Comparison of ENCODE assay signal across 22 cellular contexts in genomic region chr2:116132833-116133232, GRCh38.
DNase-seq lines count a peak whose midpoint lies in the region; ATAC-seq and TF ChIP-seq lines count a peak whose summit lies in the region.
"Had no signal": no experiment of that assay in that cellular context is flagged by ENCODE, and none has a peak within 500 bp of the region (broad histone marks: within the 10 kb centered on the region; RNA-seq: fewer than 3 reads in every experiment).

No MANE protein-coding gene starts in this region.

- H3K4me1 ChIP-seq in right cardiac atrium (ENCODE audit: control insufficient read depth, insufficient read depth, low read length): no peaks in the 10 kb centered on the region
- H3K4me1 ChIP-seq in heart right ventricle: no peaks in the 10 kb centered on the region
- H3K4me1 ChIP-seq: A549; BLaER1 treated with 17β-estradiol and CSF1 and Interleukin-3, amounts not matched to agents 10 nM and 100 nM had no signal

- DNase-seq in DMS 273 (lab: John Stamatoyannopoulos, UW; ENCODE audit: unreplicated experiment): peak; percentile 55
- DNase-seq in DMS 273 treated with DMSO at 0.1 percent for 48 hours (lab: John Stamatoyannopoulos, UW): no peak
- peak; percentile 57 for DNase-seq in NCI-H748 (lab: John Stamatoyannopoulos, UW; ENCODE audit: unreplicated experiment)
- no peak for DNase-seq in NCI-H748 treated with DMSO at 0.1 percent for 48 hours (lab: John Stamatoyannopoulos, UW)
- peak in 1 of 3 donors; percentile 22 for DNase-seq in right cardiac atrium
- no peak for DNase-seq in heart right ventricle
- peak; percentile 32 for DNase-seq in WERI-Rb-1
- DNase-seq in HEK293T (ENCODE audit: extremely low spot score): no peak
- DNase-seq: AML-193; CD4-positive, alpha-beta T cell; CD8-positive, alpha-beta T cell; DMS153; DMS53; DMS79; DND-41; EL; GDM1 had no signal

- no peak for TF ChIP-seq CTCF in heart right ventricle (IDR thresholded peaks at IDR 0.05)
- TF ChIP-seq CTCF in WERI-Rb-1 (IDR thresholded peaks at IDR 0.05; ENCODE audit: low read depth, low read length): no peak

- CTCF ChIA-PET in HEK293T (lab: Yijun Ruan, JAX): no interaction called here

- POLR2A ChIA-PET in HEK293T (lab: Yijun Ruan, JAX): no interaction called here

- ATAC-seq in right cardiac atrium (peak; percentile 56 to 66), heart right ventricle (no peak)
- ATAC-seq: A549; CD8-positive, alpha-beta T cell; GM12878 had no signal

- WGBS in right cardiac atrium: 53% methylated on average over 10 of the region's 10 CpGs
- WGBS in heart right ventricle, 2 donors: 77 to 82% methylated on average over 10 of the region's 10 CpGs

- no peaks in the 10 kb centered on the region for H3K36me3 ChIP-seq in heart right ventricle
- no peaks in the 10 kb centered on the region for H3K36me3 ChIP-seq in WERI-Rb-1
- H3K36me3 ChIP-seq: BLaER1 treated with 17β-estradiol and CSF1 and Interleukin-3, amounts not matched to agents 10 nM and 100 nM had no signal

- peak overlapping the region; percentile 17 for H3K27ac ChIP-seq in right cardiac atrium (ENCODE audit: low read length)
- H3K27ac ChIP-seq in heart right ventricle: no peak overlapping the region
- H3K27ac ChIP-seq in WERI-Rb-1: no peak overlapping the region
- H3K27ac ChIP-seq: 22Rv1; A549; BLaER1 treated with 17β-estradiol and CSF1 and Interleukin-3, amounts not matched to agents 10 nM and 100 nM; C4-2B had no signal

- H3K4me3 ChIP-seq in right cardiac atrium (ENCODE audit: low read length): no peak overlapping the region
- H3K4me3 ChIP-seq in heart right ventricle: no peak overlapping the region
- no peak overlapping the region for H3K4me3 ChIP-seq in WERI-Rb-1 (ENCODE audit: low read depth, low read length)
- H3K4me3 ChIP-seq: A549; BLaER1 treated with 17β-estradiol and CSF1 and Interleukin-3, amounts not matched to agents 10 nM and 100 nM; GM12878 had no signal

- H3K9me3 ChIP-seq in right cardiac atrium (ENCODE audit: control insufficient read depth, low read length) (no peaks in the 10 kb centered on the region), heart right ventricle (peaks cover 0 to 7% (median 0%) of the 10 kb centered on the region in 11 donors), WERI-Rb-1 (ENCODE audit: severe bottlenecking) (no peaks in the 10 kb centered on the region)
- H3K9me3 ChIP-seq: BLaER1 treated with 17β-estradiol and CSF1 and Interleukin-3, amounts not matched to agents 10 nM and 100 nM had no signal

- intact Hi-C loops in right cardiac atrium (cut with DNase I) (no loop called here), heart right ventricle (cut with DNase I) (no loop called here)

- H3K27me3 ChIP-seq in right cardiac atrium (ENCODE audit: control insufficient read depth, insufficient read depth): no peaks in the 10 kb centered on the region
- no peaks in the 10 kb centered on the region for H3K27me3 ChIP-seq in heart right ventricle
- peaks cover 15% of the 10 kb centered on the region for H3K27me3 ChIP-seq in WERI-Rb-1 (ENCODE audit: insufficient read depth, low read depth, severe bottlenecking)
- H3K27me3 ChIP-seq: BLaER1 treated with 17β-estradiol and CSF1 and Interleukin-3, amounts not matched to agents 10 nM and 100 nM had no signal

TF ChIP-seq in HEK293T, 16 proteins besides CTCF, POLR2A, EP300 and RAD21:
- TF ChIP-seq FOXK2 (IDR thresholded peaks at IDR 0.05): no peak
- TF ChIP-seq ZNF384 (IDR thresholded peaks at IDR 0.05): no peak
- no peak for TF ChIP-seq HDGF (IDR thresholded peaks at IDR 0.05; ENCODE audit: borderline replicate concordance)
- TF ChIP-seq FOXA1 (IDR thresholded peaks at IDR 0.05): no peak
- no peak for TF ChIP-seq SUZ12 (IDR thresholded peaks at IDR 0.05)
- no peak for TF ChIP-seq BHLHE40 (IDR thresholded peaks at IDR 0.05; ENCODE audit: borderline replicate concordance)
- TF ChIP-seq ELF4 (IDR thresholded peaks at IDR 0.05): no peak
- no peak for TF ChIP-seq SP1 (IDR thresholded peaks at IDR 0.05)
- TF ChIP-seq NFRKB (IDR thresholded peaks at IDR 0.05): no peak
- TF ChIP-seq FOXM1 (IDR thresholded peaks at IDR 0.05; ENCODE audit: borderline replicate concordance): no peak

Comparison
In these comparisons a context has a peak if more than half of its experiments do, and no peak if none do; other contexts are left out.
1. DNase-seq: peak in DMS 273 (single experiment), NCI-H748 (single experiment) and WERI-Rb-1 (single experiment); none in DMS 273 treated with DMSO at 0.1 percent for 48 hours (single experiment), NCI-H748 treated with DMSO at 0.1 percent for 48 hours (single experiment), heart right ventricle (0 of 2) and HEK293T (single experiment).
2. ATAC-seq: peak in right cardiac atrium (2 of 2); none in heart right ventricle (0 of 8).